ENCODE assay signal across 9 cellular contexts in genomic region chr10:103890194-103890658, GRCh38. TPM values are rescaled to one million over a fixed set of nuclear protein-coding genes. Genes with fewer than 3 reads are reported as not detected.
A peak's percentile ranks its signal among the peaks of the same experiment; 100 is the strongest.
DNase-seq lines count a peak whose midpoint lies in the region; ATAC-seq and TF ChIP-seq lines count a peak whose summit lies in the region.
"Had no signal": no experiment of that assay in that cellular context is flagged by ENCODE, and none has a peak within 500 bp of the region (broad histone marks: within the 10 kb centered on the region; RNA-seq: fewer than 3 reads in every experiment).

No MANE protein-coding gene starts in this region.

- H3K27me3 Mint-ChIP-seq in T-helper 2 cell treated with Interferon-gamma antibody and Interleukin-4, amounts not matched to agents 5 μg/mL and 100 μg/mL, for 36 hours (ENCODE audit: low read depth), result no peaks in the 10 kb centered on the region

- peak overlapping the region; percentile 1 for H3K4me3 Mint-ChIP-seq in T-helper 2 cell treated with Interferon-gamma antibody and Interleukin-4, amounts not matched to agents 5 μg/mL and 100 μg/mL, for 36 hours

- TF ChIP-seq CTCF in foreskin keratinocyte (conservative IDR thresholded peaks at IDR 0.05), result peak; percentile 22

- H3K27ac Mint-ChIP-seq in T-helper 2 cell treated with Interferon-gamma antibody and Interleukin-4, amounts not matched to agents 5 μg/mL and 100 μg/mL, for 36 hours, result peak overlapping the region; percentile 64

- peaks cover 58% of the 10 kb centered on the region for H3K36me3 Mint-ChIP-seq in T-helper 2 cell treated with Interferon-gamma antibody and Interleukin-4, amounts not matched to agents 5 μg/mL and 100 μg/mL, for 36 hours (ENCODE audit: low read depth)

- H3K9me3 Mint-ChIP-seq in T-helper 2 cell treated with Interferon-gamma antibody and Interleukin-4, amounts not matched to agents 5 μg/mL and 100 μg/mL, for 36 hours, result no peaks in the 10 kb centered on the region

- no peaks in the 10 kb centered on the region for H3K27me3 ChIP-seq in foreskin keratinocyte

- peak; percentile 26 for DNase-seq in NK-92 treated with Interleukin-12 subunit alpha and Interleukin-12 subunit beta, amount 100 ng/mL, for 24 hours (lab: John Stamatoyannopoulos, UW)
- no peak for DNase-seq in NK-92 (lab: John Stamatoyannopoulos, UW; ENCODE audit: unreplicated experiment)
- peak; percentile 46 for DNase-seq in T-helper 2 cell treated with Interferon-gamma antibody and Interleukin-4, amounts not matched to agents 5 μg/mL and 100 μg/mL, for 36 hours (ENCODE audit: low spot score)
- peak; percentile 59 to 80 for DNase-seq in foreskin keratinocyte
- DNase-seq in stimulated activated CD8-positive, alpha-beta memory T cell treated with anti-CD3 and anti-CD28 coated beads, Interleukin-4, amount 100 ng/mL, for 48 hours, result peak; percentile 58
- DNase-seq in NCI-H1436 (lab: John Stamatoyannopoulos, UW), result no peak
- DNase-seq: ACHN had no signal

- peaks cover 44% of the 10 kb centered on the region for H3K4me1 Mint-ChIP-seq in T-helper 2 cell treated with Interferon-gamma antibody and Interleukin-4, amounts not matched to agents 5 μg/mL and 100 μg/mL, for 36 hours (ENCODE audit: low read depth)

- H3K4me1 ChIP-seq in foreskin keratinocyte, result peaks cover 35% of the 10 kb centered on the region

- peak overlapping the region; percentile 39 for H3K27ac ChIP-seq in foreskin keratinocyte

- peak; percentile 84 for ATAC-seq in foreskin keratinocyte
- ATAC-seq in HG03378 (IDR thresholded peaks at IDR 0.05; ENCODE audit: unreplicated experiment), result no peak
- ATAC-seq in GM18867 (IDR thresholded peaks at IDR 0.05; ENCODE audit: unreplicated experiment), result no peak

RNA-seq across cellular contexts. Expression of gene STN1, which starts 27.8 kb away (rescaled TPM):
- total RNA-seq in foreskin keratinocyte, result 28.9 and 29.4 TPM in 2 replicates
- 22.7 and 27.0 TPM in 2 replicates for polyA plus RNA-seq in foreskin keratinocyte

RNA-seq across cellular contexts. Expression of gene SH3PXD2A, which starts 34.9 kb away (rescaled TPM):
- 81.7 and 109 TPM in 2 replicates for total RNA-seq in foreskin keratinocyte
- 23.9 and 27.5 TPM in 2 replicates for polyA plus RNA-seq in foreskin keratinocyte

Comparison
In these comparisons a context has a peak if more than half of its experiments do, and no peak if none do; other contexts are left out.
1. DNase-seq: peak in NK-92 treated with Interleukin-12 subunit alpha and Interleukin-12 subunit beta, amount 100 ng/mL, for 24 hours (single experiment), T-helper 2 cell treated with Interferon-gamma antibody and Interleukin-4, amounts not matched to agents 5 μg/mL and 100 μg/mL, for 36 hours (single experiment), foreskin keratinocyte (2 of 2) and stimulated activated CD8-positive, alpha-beta memory T cell treated with anti-CD3 and anti-CD28 coated beads, Interleukin-4, amount 100 ng/mL, for 48 hours (single experiment); none in NK-92 (single experiment) and NCI-H1436 (single experiment).